In genomic region chr1:200528838-200529565, GRCh38 we compare ENCODE assay signal across 19 cellular contexts.
"Had no signal": no experiment of that assay in that cellular context is flagged by ENCODE, and none has a peak within 500 bp of the region (broad histone marks: within the 10 kb centered on the region; RNA-seq: fewer than 3 reads in every experiment).

No MANE protein-coding gene starts in this region.

- DNase-seq: activated CD4-positive, alpha-beta T cell treated with anti-CD3 and anti-CD28 coated beads, Interleukin-2, amount 10 ng/mL, durations not matched to agents 7 days and 5 days; activated CD8-positive, alpha-beta T cell treated with anti-CD3 and anti-CD28 coated beads, Interleukin-2, amount 10 ng/mL, durations not matched to agents 7 days and 5 days; activated naive CD4-positive, alpha-beta T cell treated with anti-CD3 and anti-CD28 coated beads for 36 hours; activated T-cell treated with anti-CD3 and anti-CD28 coated beads, Interleukin-2, amount 50 U/mL, for 4 hours; effector CD8-positive, alpha-beta T cell; gastrocnemius medialis; head of caudate nucleus; left lung; stimulated activated CD4-positive, alpha-beta T cell treated with anti-CD3 and anti-CD28 coated beads, Interleukin-2, amount 100 ng/mL, for 24 hours; stimulated activated naive CD8-positive, alpha-beta T cell treated with anti-CD3 and anti-CD28 coated beads, Interleukin-15, Interleukin-2, amounts not matched to agents 100 U/mL and 50 U/mL, for 24 hours; T1000 had no signal

- H3K27me3 ChIP-seq: adrenal gland, gastrocnemius medialis, left lung, right atrium auricular region, tibial nerve, vagina had no signal

- H3K4me3 ChIP-seq: adrenal gland, gastrocnemius medialis, left lung, prostate gland, right atrium auricular region, tibial nerve, vagina had no signal

- FAIRE-seq: keratinocyte had no signal

- ATAC-seq: activated CD4-positive, CD25-positive, alpha-beta regulatory T cell treated with anti-CD3 and anti-CD28 coated beads, Interleukin-2, amount 50 U/mL, for 24 hours; activated CD8-positive, alpha-beta T cell treated with anti-CD3 and anti-CD28 coated beads, Interleukin-2, amount 10 ng/mL, durations not matched to agents 7 days and 5 days; activated T-cell treated with anti-CD3 and anti-CD28 coated beads, Interleukin-2, amount 50 U/mL, for 4 hours; esophagus mucosa; gastrocnemius medialis; left lung; stimulated activated naive CD8-positive, alpha-beta T cell treated with anti-CD3 and anti-CD28 coated beads, Interleukin-15, Interleukin-2, amounts not matched to agents 100 U/mL and 50 U/mL, for 24 hours had no signal

- H3K36me3 ChIP-seq: adrenal gland, gastrocnemius medialis, left lung, prostate gland, right atrium auricular region, tibial nerve, vagina had no signal

- H3K4me1 ChIP-seq: adrenal gland, gastrocnemius medialis, left lung, prostate gland, vagina had no signal

- H3K27ac ChIP-seq: adrenal gland, gastrocnemius medialis, left lung, prostate gland, right atrium auricular region, tibial nerve, vagina had no signal

- H3K9me3 ChIP-seq: adrenal gland, gastrocnemius medialis, left lung, prostate gland, right atrium auricular region, tibial nerve, vagina had no signal
